ENCODE assay signal across 10 cellular contexts in genomic region chr1:229004227-229004833, GRCh38.
"Had no signal": no experiment of that assay in that cellular context is flagged by ENCODE, and none has a peak within 500 bp of the region (broad histone marks: within the 10 kb centered on the region; RNA-seq: fewer than 3 reads in every experiment).

No MANE protein-coding gene starts in this region.

- H3K36me3 ChIP-seq: prostate gland had no signal

- DNase-seq: activated CD4-positive, alpha-beta T cell treated with anti-CD3 and anti-CD28 coated beads, Interleukin-2, amount 50 U/mL, for 1 hour; activated CD4-positive, CD25-positive, alpha-beta regulatory T cell; activated naive CD4-positive, alpha-beta T cell treated with anti-CD3 and anti-CD28 coated beads, Interleukin-2, amount 10 ng/mL, durations not matched to agents 7 days and 5 days; foreskin keratinocyte; mammary epithelial cell; stimulated activated CD4-positive, alpha-beta T cell treated with anti-CD3 and anti-CD28 coated beads, Interleukin-12 subunit alpha, Interleukin-12 subunit beta, amount 100 ng/mL, for 4 hours; stimulated activated naive CD4-positive, alpha-beta T cell treated with Interleukin-2 at 50 U/mL for 16 hours; T-cell; testis had no signal

- H3K27ac ChIP-seq: foreskin keratinocyte, prostate gland, testis had no signal

- H3K27me3 ChIP-seq: foreskin keratinocyte, testis had no signal

- H3K4me1 ChIP-seq: prostate gland, testis had no signal

- H3K4me3 ChIP-seq: prostate gland, testis had no signal

- H3K9me3 ChIP-seq: prostate gland, testis had no signal
